1 cellular context compared by ENCODE assay signal in genomic region chr19:17159466-17160393, GRCh38.
A peak's percentile ranks its signal among the peaks of the same experiment; 100 is the strongest.
TF ChIP-seq lines count a peak whose summit lies in the region.

No MANE protein-coding gene starts in this region.

TF ChIP-seq in HepG2, 621 proteins besides CTCF, POLR2A, EP300 and RAD21 (continued from another document and continues in another):
- TF ChIP-seq PBX3 (CRISPR knock-in tag; IDR thresholded peaks at IDR 0.05; ENCODE audit: borderline replicate concordance) (no peak), KDM5A (IDR thresholded peaks at IDR 0.05; ENCODE audit: borderline replicate concordance, low read length) (no peak), HOMEZ (CRISPR knock-in tag; IDR thresholded peaks at IDR 0.05; ENCODE audit: low read depth) (0 out of 2 replicates have a peak, but pooled peaks have one; percentile 16), PHF5A (CRISPR knock-in tag; IDR thresholded peaks at IDR 0.05; ENCODE audit: low read depth, unreplicated experiment) (no peak), ZNF646 (CRISPR knock-in tag; IDR thresholded peaks at IDR 0.05) (no peak), KLF16 (CRISPR knock-in tag; IDR thresholded peaks at IDR 0.05) (no peak), ZNF263 (CRISPR knock-in tag; IDR thresholded peaks at IDR 0.05) (0 out of 2 replicates have a peak, but pooled peaks have one; percentile 8), HINFP (CRISPR knock-in tag; IDR thresholded peaks at IDR 0.05; ENCODE audit: low read depth) (no peak), SALL1 (CRISPR knock-in tag; IDR thresholded peaks at IDR 0.05) (no peak; the same call in 1 of the 2 replicates), MLXIP (CRISPR knock-in tag; IDR thresholded peaks at IDR 0.05; ENCODE audit: borderline replicate concordance) (no peak), ETS1 (CRISPR knock-in tag; IDR thresholded peaks at IDR 0.05) (no peak), HMGA1 (CRISPR knock-in tag; conservative IDR thresholded peaks at IDR 0.05) (no peak), RARG (CRISPR knock-in tag; IDR thresholded peaks at IDR 0.05; ENCODE audit: low read depth) (no peak), ZNF431 (CRISPR knock-in tag; IDR thresholded peaks at IDR 0.05; ENCODE audit: borderline replicate concordance, low read depth) (no peak), RBM39 (IDR thresholded peaks at IDR 0.05; ENCODE audit: low read depth, low read length, poor library complexity, severe bottlenecking) (no peak), ZNF407 (CRISPR knock-in tag; IDR thresholded peaks at IDR 0.05; ENCODE audit: not compliant biosample characterization) (no peak), ZBTB1 (CRISPR knock-in tag; IDR thresholded peaks at IDR 0.05; ENCODE audit: borderline replicate concordance) (no peak), ZNF850 (CRISPR knock-in tag; conservative IDR thresholded peaks at IDR 0.05) (peak; percentile 91; the same call in 1 of the 2 replicates), FOXC1 (CRISPR knock-in tag; IDR thresholded peaks at IDR 0.05; ENCODE audit: borderline replicate concordance) (peak; percentile 73), MAX (IDR thresholded peaks at IDR 0.05) (peak; percentile 57), ZNF724P (CRISPR knock-in tag; IDR thresholded peaks at IDR 0.05; ENCODE audit: borderline replicate concordance) (no peak), HDAC1 (CRISPR knock-in tag; IDR thresholded peaks at IDR 0.05) (peak; percentile 57), ZSCAN21 (CRISPR knock-in tag; IDR thresholded peaks at IDR 0.05; ENCODE audit: borderline replicate concordance) (no peak), SMARCE1 (IDR thresholded peaks at IDR 0.05; ENCODE audit: borderline replicate concordance) (no peak), MYC (CRISPR knock-in tag; IDR thresholded peaks at IDR 0.05; ENCODE audit: borderline replicate concordance) (peak; percentile 21; the same call in 1 of the 2 replicates), RXRB (CRISPR knock-in tag; IDR thresholded peaks at IDR 0.05; ENCODE audit: borderline replicate concordance) (peak; percentile 61; the same call in 1 of the 2 replicates)
